Comparison of ENCODE assay signal across 16 cellular contexts in genomic region chr19:7381073-7381390, GRCh38. TPM values are rescaled to one million over a fixed set of nuclear protein-coding genes. Genes with fewer than 3 reads are reported as not detected.
DNase-seq lines count a peak whose midpoint lies in the region; ATAC-seq and TF ChIP-seq lines count a peak whose summit lies in the region.
"Had no signal": no experiment of that assay in that cellular context is flagged by ENCODE, and none has a peak within 500 bp of the region (broad histone marks: within the 10 kb centered on the region; RNA-seq: fewer than 3 reads in every experiment).

No MANE protein-coding gene starts in this region.

- BruUV-seq in Calu3 (replicated peaks; lab: Mats Ljungman, UMichigan): no TSS peak

- H3K27ac ChIP-seq in CD4-positive, CD25-positive, alpha-beta regulatory T cell (ENCODE audit: insufficient read depth, low read length, poor library complexity, severe bottlenecking): no peak overlapping the region
- no peak overlapping the region for H3K27ac ChIP-seq in neuronal stem cell (replicated peaks; ENCODE audit: low read length)
- H3K27ac ChIP-seq: epithelial cell of prostate, parathyroid adenoma, right lobe of liver had no signal

- H3K9me3 Mint-ChIP-seq in CD4-positive, CD25-positive, alpha-beta regulatory T cell: no peaks in the 10 kb centered on the region
- H3K9me3 Mint-ChIP-seq in Calu3 (ENCODE audit: low read depth, unreplicated experiment): no peaks in the 10 kb centered on the region
- H3K9me3 Mint-ChIP-seq in activated T-helper 17 cell treated with anti-CD3 and anti-CD28 coated beads, Interleukin-2, amount 50 U/mL, for 72 hours: no peaks in the 10 kb centered on the region
- H3K9me3 Mint-ChIP-seq: memory B cell; T-helper 2 cell treated with Interferon-gamma antibody and Interleukin-4, amounts not matched to agents 5 μg/mL and 100 μg/mL, for 36 hours had no signal

- no peak overlapping the region for H3K4ac ChIP-seq in neuronal stem cell (ENCODE audit: low read length)

- H3K27me3 Mint-ChIP-seq in CD4-positive, CD25-positive, alpha-beta regulatory T cell: no peaks in the 10 kb centered on the region
- no peaks in the 10 kb centered on the region for H3K27me3 Mint-ChIP-seq in Calu3 (ENCODE audit: unreplicated experiment)
- H3K27me3 Mint-ChIP-seq in activated T-helper 17 cell treated with anti-CD3 and anti-CD28 coated beads, Interleukin-2, amount 50 U/mL, for 72 hours: no peaks in the 10 kb centered on the region
- H3K27me3 Mint-ChIP-seq: memory B cell had no signal

- peak overlapping the region; percentile 18 for H2BK5ac ChIP-seq in neuronal stem cell (ENCODE audit: low read length)

- no peak for DNase-seq in CD4-positive, CD25-positive, alpha-beta regulatory T cell
- DNase-seq in Calu3: no peak
- no peak for DNase-seq in neuronal stem cell (ENCODE audit: low spot score)
- DNase-seq in NCI-H345 (lab: John Stamatoyannopoulos, UW): no peak
- no peak for DNase-seq in activated CD4-positive, alpha-beta T cell treated with anti-CD3 and anti-CD28 coated beads for 48 hours
- no peak for DNase-seq in HUDEP-2 (lab: John Stamatoyannopoulos, UW; ENCODE audit: unreplicated experiment in 76 of 76)
- DNase-seq: activated naive CD4-positive, alpha-beta T cell; left colon; stimulated activated CD8-positive, alpha-beta memory T cell treated with anti-CD3 and anti-CD28 coated beads, Interleukin-4, amount 100 ng/mL, for 48 hours had no signal

- H3K4me2 ChIP-seq in neuronal stem cell (ENCODE audit: insufficient read depth, low read length, poor library complexity, severe bottlenecking): no peak overlapping the region

- H3K4me1 ChIP-seq in CD4-positive, CD25-positive, alpha-beta regulatory T cell (ENCODE audit: control insufficient read depth, insufficient read depth, low read length, poor library complexity, severe bottlenecking): peaks cover under 1% of the 10 kb centered on the region
- peaks cover 0 to 6% of the 10 kb centered on the region in 2 donors for H3K4me1 ChIP-seq in neuronal stem cell (ENCODE audit: control insufficient read depth in 2 of 2, insufficient read depth in 1 of 2, low read depth in 1 of 2, low read length in 2 of 2)
- H3K4me1 ChIP-seq: parathyroid adenoma, right lobe of liver, uterus had no signal

- no peak overlapping the region for H2BK15ac ChIP-seq in neuronal stem cell (ENCODE audit: low read length)

- no peak overlapping the region for H2AFZ ChIP-seq in neuronal stem cell (ENCODE audit: low read length)

- intact Hi-C loops in Calu3 (cut with micrococcal nuclease; ENCODE audit: unreplicated experiment): loop anchor here (2.0 kb wide), 1 partner anchor 26 kb away; no protein-coding TSS in a partner anchor

- H3K27ac Mint-ChIP-seq in CD4-positive, CD25-positive, alpha-beta regulatory T cell: peak overlapping the region in 2 of 3 donors; percentile 15 to 86
- H3K27ac Mint-ChIP-seq in Calu3 (ENCODE audit: unreplicated experiment): peak overlapping the region; percentile 23
- H3K27ac Mint-ChIP-seq in activated T-helper 17 cell treated with anti-CD3 and anti-CD28 coated beads, Interleukin-2, amount 50 U/mL, for 72 hours: peak overlapping the region; percentile 92
- H3K27ac Mint-ChIP-seq: T-helper 2 cell treated with Interferon-gamma antibody and Interleukin-4, amounts not matched to agents 5 μg/mL and 100 μg/mL, for 36 hours had no signal

- no peaks in the 10 kb centered on the region for H3K79me1 ChIP-seq in neuronal stem cell (ENCODE audit: low read depth, low read length)

- H3K36me3 Mint-ChIP-seq in CD4-positive, CD25-positive, alpha-beta regulatory T cell: peaks cover 33% of the 10 kb centered on the region
- no peaks in the 10 kb centered on the region for H3K36me3 Mint-ChIP-seq in Calu3 (ENCODE audit: insufficient read depth, unreplicated experiment)
- peaks cover 65% of the 10 kb centered on the region for H3K36me3 Mint-ChIP-seq in activated T-helper 17 cell treated with anti-CD3 and anti-CD28 coated beads, Interleukin-2, amount 50 U/mL, for 72 hours (ENCODE audit: low read depth)

- H3K9ac ChIP-seq in neuronal stem cell (ENCODE audit: low read depth, low read length, poor library complexity): no peak overlapping the region
- H3K9ac ChIP-seq: parathyroid adenoma had no signal

- no peak overlapping the region for H2BK12ac ChIP-seq in neuronal stem cell (ENCODE audit: low read length)

- H4K8ac ChIP-seq in neuronal stem cell (ENCODE audit: low read depth, low read length): no peak overlapping the region

- peaks cover 83% of the 10 kb centered on the region for H3K36me3 ChIP-seq in CD4-positive, CD25-positive, alpha-beta regulatory T cell (ENCODE audit: control insufficient read depth, insufficient read depth, low read length)
- no peaks in the 10 kb centered on the region for H3K36me3 ChIP-seq in neuronal stem cell (replicated peaks in 1 of 2; ENCODE audit: control insufficient read depth in 2 of 2, insufficient read depth in 2 of 2, low read length in 2 of 2)
- H3K36me3 ChIP-seq: right lobe of liver, uterus had no signal

- H3K18ac ChIP-seq in neuronal stem cell (ENCODE audit: low read length): no peak overlapping the region

- H3K9me3 ChIP-seq in CD4-positive, CD25-positive, alpha-beta regulatory T cell (ENCODE audit: control insufficient read depth in 2 of 2, low read length in 2 of 2): no peaks in the 10 kb centered on the region
- no peaks in the 10 kb centered on the region for H3K9me3 ChIP-seq in neuronal stem cell (replicated peaks in 1 of 2; ENCODE audit: control insufficient read depth in 2 of 2, insufficient read depth in 1 of 2, low read depth in 1 of 2, low read length in 2 of 2)
- H3K9me3 ChIP-seq: right lobe of liver, uterus had no signal

- H3K4me3 Mint-ChIP-seq in CD4-positive, CD25-positive, alpha-beta regulatory T cell: no peak overlapping the region
- H3K4me3 Mint-ChIP-seq in Calu3 (ENCODE audit: low read depth, unreplicated experiment): no peak overlapping the region
- no peak overlapping the region for H3K4me3 Mint-ChIP-seq in activated T-helper 17 cell treated with anti-CD3 and anti-CD28 coated beads, Interleukin-2, amount 50 U/mL, for 72 hours
- H3K4me3 Mint-ChIP-seq: memory B cell; T-helper 2 cell treated with Interferon-gamma antibody and Interleukin-4, amounts not matched to agents 5 μg/mL and 100 μg/mL, for 36 hours had no signal

- peaks cover 6 to 23% (median 17%) of the 10 kb centered on the region in 4 donors for H3K4me1 Mint-ChIP-seq in CD4-positive, CD25-positive, alpha-beta regulatory T cell
- no peaks in the 10 kb centered on the region for H3K4me1 Mint-ChIP-seq in Calu3 (ENCODE audit: low read depth, unreplicated experiment)
- H3K4me1 Mint-ChIP-seq in activated T-helper 17 cell treated with anti-CD3 and anti-CD28 coated beads, Interleukin-2, amount 50 U/mL, for 72 hours: peaks cover 13% of the 10 kb centered on the region

- no peak overlapping the region for H3K14ac ChIP-seq in neuronal stem cell (ENCODE audit: low read length)

- no peak overlapping the region for H4K91ac ChIP-seq in neuronal stem cell (ENCODE audit: low read depth, low read length, poor library complexity)

- CTCF ChIA-PET in Calu3 (lab: Charles Lee): no interaction called here

- no peak overlapping the region for H3K4me3 ChIP-seq in CD4-positive, CD25-positive, alpha-beta regulatory T cell (ENCODE audit: low read depth, low read length)
- H3K4me3 ChIP-seq in neuronal stem cell (ENCODE audit: low read length in 2 of 2): no peak overlapping the region
- H3K4me3 ChIP-seq: right lobe of liver, uterus had no signal

- no peak overlapping the region for H2BK120ac ChIP-seq in neuronal stem cell (ENCODE audit: low read depth, low read length)

- no peak overlapping the region for H3K23ac ChIP-seq in neuronal stem cell (ENCODE audit: low read depth, low read length, poor library complexity)

- no CpG with 5 or more reads among the region's 7 CpGs for WGBS in neuronal stem cell (ENCODE audit: extremely low coverage in 2 of 2, insufficient read length in 2 of 2, insufficient replicate concordance in 1 of 2), 2 donors

- no peak for TF ChIP-seq CTCF in Calu3 (IDR thresholded peaks at IDR 0.05; ENCODE audit: unreplicated experiment)

- no peaks in the 10 kb centered on the region for H3K27me3 ChIP-seq in CD4-positive, CD25-positive, alpha-beta regulatory T cell (ENCODE audit: control insufficient read depth, insufficient read depth, low read length)
- no peaks in the 10 kb centered on the region for H3K27me3 ChIP-seq in neuronal stem cell (ENCODE audit: control insufficient read depth in 3 of 3, insufficient read depth in 3 of 3, low read depth in 1 of 3, low read length in 3 of 3)
- H3K27me3 ChIP-seq: right lobe of liver, uterus had no signal

- peak overlapping the region; percentile 78 for H2AK5ac ChIP-seq in neuronal stem cell (ENCODE audit: low read depth, low read length)

- no peak for ATAC-seq in CD4-positive, CD25-positive, alpha-beta regulatory T cell (ENCODE audit: low read depth in 2 of 2)
- no peak for ATAC-seq in activated T-helper 17 cell treated with anti-CD3 and anti-CD28 coated beads, Interleukin-2, amount 50 U/mL, for 72 hours (replicated peaks)

RNA-seq across cellular contexts. Expression of gene ARHGEF18, which starts 32.3 kb away (rescaled TPM):
- total RNA-seq in CD4-positive, CD25-positive, alpha-beta regulatory T cell: 155 TPM
- 1 to 10 TPM; 2.5 to 7.1 (median 4.0) TPM for polyA plus RNA-seq in CD4-positive, CD25-positive, alpha-beta regulatory T cell
- total RNA-seq in Calu3 (2022): 31.9 and 34.9 TPM in 2 replicates
- 10 to 100 TPM; 47.8 to 58.6 TPM for total RNA-seq in activated T-helper 17 cell treated with anti-CD3 and anti-CD28 coated beads, Interleukin-2, amount 50 U/mL, for 72 hours
- 15.2 TPM for polyA plus RNA-seq in neuronal stem cell (2013, experiment 1 of 2)
- polyA plus RNA-seq in neuronal stem cell (2013, experiment 2 of 2): 16.1 TPM

Comparison
In these comparisons a context has a peak if more than half of its experiments do, and no peak if none do; other contexts are left out.
1. H3K27ac Mint-ChIP-seq: peak in every context shown above with its lines; median percentile 92 in activated T-helper 17 cell treated with anti-CD3 and anti-CD28 coated beads, Interleukin-2, amount 50 U/mL, for 72 hours; 50 in CD4-positive, CD25-positive, alpha-beta regulatory T cell; 23 in Calu3.